In genomic region chr7:6644728-6645127, GRCh38 we compare ENCODE assay signal across 24 cellular contexts. TPM values are rescaled to one million over a fixed set of nuclear protein-coding genes. Genes with fewer than 3 reads are reported as not detected.
DNase-seq lines count a peak whose midpoint lies in the region; ATAC-seq and TF ChIP-seq lines count a peak whose summit lies in the region.
"Had no signal": no experiment of that assay in that cellular context is flagged by ENCODE, and none has a peak within 500 bp of the region (broad histone marks: within the 10 kb centered on the region; RNA-seq: fewer than 3 reads in every experiment).

No MANE protein-coding gene starts in this region.

- H3K36me3 Mint-ChIP-seq in H9 (ENCODE audit: insufficient read depth in 1 of 3, low read depth in 3 of 3): peaks cover 0 to 37% (median 11%) of the 10 kb centered on the region in 3 experiments; a peak in 4 of 7 replicates
- peaks cover 56% of the 10 kb centered on the region for H3K36me3 Mint-ChIP-seq in activated CD4-positive, alpha-beta T cell treated with anti-CD3 and anti-CD28 coated beads for 36 hours (ENCODE audit: low read depth)

- H3K4ac ChIP-seq in H9 (ENCODE audit: low read depth, low read length) (no peak overlapping the region), mesenchymal stem cell (ENCODE audit: low read depth in 1 of 2, low read length in 2 of 2) (no peak overlapping the region)

- no peak overlapping the region for H3K14ac ChIP-seq in H9 (ENCODE audit: insufficient read depth, low read length)
- no peak overlapping the region for H3K14ac ChIP-seq in mesenchymal stem cell (ENCODE audit: low read length in 2 of 2)

- no peak overlapping the region for H3K18ac ChIP-seq in H9 (ENCODE audit: insufficient read length, low read depth, low read length)
- H3K18ac ChIP-seq in mesenchymal stem cell (ENCODE audit: low read depth in 1 of 2, low read length in 2 of 2): no peak overlapping the region

- CTCF ChIA-PET in activated CD4-positive, alpha-beta T cell treated with anti-CD3 and anti-CD28 coated beads for 36 hours (lab: Charles Lee): no interaction called here

- no peak for TF ChIP-seq CTCF in H9 (conservative IDR thresholded peaks at IDR 0.05)

- no peaks in the 10 kb centered on the region for H3K79me1 ChIP-seq in H9 (ENCODE audit: insufficient read depth, low read depth, low read length, poor library complexity, severe bottlenecking)
- H3K79me1 ChIP-seq in mesenchymal stem cell (replicated peaks; ENCODE audit: low read length, poor library complexity, severe bottlenecking): peaks cover 73% of the 10 kb centered on the region

- H2AFZ ChIP-seq in H9 (ENCODE audit: low read length) (no peak overlapping the region), mesenchymal stem cell (ENCODE audit: low read depth, low read length) (no peak overlapping the region)

- ATAC-seq in activated CD4-positive, alpha-beta T cell treated with anti-CD3 and anti-CD28 coated beads for 36 hours: no peak
- ATAC-seq in HG03025 (IDR thresholded peaks at IDR 0.05; ENCODE audit: low FRiP score, unreplicated experiment): no peak
- ATAC-seq: GM12878 had no signal

- H3K4me3 Mint-ChIP-seq in H9: no peak overlapping the region
- H3K4me3 Mint-ChIP-seq in activated CD4-positive, alpha-beta T cell treated with anti-CD3 and anti-CD28 coated beads for 36 hours: no peak overlapping the region
- H3K4me3 Mint-ChIP-seq: CD14-positive monocyte; CD4-positive, alpha-beta memory T cell; CD4-positive, CD25-positive, alpha-beta regulatory T cell; CD8-positive, alpha-beta memory T cell had no signal

- no peaks in the 10 kb centered on the region for H3K79me2 ChIP-seq in H9 (ENCODE audit: insufficient read depth, low read length)

- no peaks in the 10 kb centered on the region for H4K20me1 ChIP-seq in H9 (ENCODE audit: control insufficient read depth, insufficient read depth, insufficient read length)

- no peaks in the 10 kb centered on the region for H3K4me1 ChIP-seq in H9 (ENCODE audit: insufficient read depth, low read length)
- H3K4me1 ChIP-seq in mesenchymal stem cell (ENCODE audit: control insufficient read depth, insufficient read depth, low read depth, low read length): peaks cover 2% of the 10 kb centered on the region
- H3K4me1 ChIP-seq: BE2C had no signal

- H3K27me3 Mint-ChIP-seq in H9 (ENCODE audit: low read depth): no peaks in the 10 kb centered on the region
- H3K27me3 Mint-ChIP-seq in activated CD4-positive, alpha-beta T cell treated with anti-CD3 and anti-CD28 coated beads for 36 hours: no peaks in the 10 kb centered on the region
- H3K27me3 Mint-ChIP-seq: CD4-positive, alpha-beta memory T cell; CD4-positive, CD25-positive, alpha-beta regulatory T cell; CD8-positive, alpha-beta memory T cell had no signal

- H2BK20ac ChIP-seq in H9 (ENCODE audit: low read depth, low read length, poor library complexity, severe bottlenecking): no peak overlapping the region

- H3K4me2 ChIP-seq in H9 (ENCODE audit: insufficient read depth, insufficient read length, low read length): no peak overlapping the region
- no peak overlapping the region for H3K4me2 ChIP-seq in mesenchymal stem cell (ENCODE audit: low read length, poor library complexity, severe bottlenecking)
- H3K4me2 ChIP-seq: BLaER1 had no signal

- no peak overlapping the region for H3K27ac Mint-ChIP-seq in H9
- no peak overlapping the region for H3K27ac Mint-ChIP-seq in activated CD4-positive, alpha-beta T cell treated with anti-CD3 and anti-CD28 coated beads for 36 hours
- H3K27ac Mint-ChIP-seq: CD4-positive, alpha-beta memory T cell; CD4-positive, CD25-positive, alpha-beta regulatory T cell had no signal

- H3K23me2 ChIP-seq in H9 (ENCODE audit: insufficient read length, low read depth, low read length, poor library complexity, severe bottlenecking): no peaks in the 10 kb centered on the region

- peak; percentile 17 for DNase-seq in H7
- peak; percentile 19 for DNase-seq in H9
- no peak for DNase-seq in mesenchymal stem cell
- no peak for DNase-seq in activated CD4-positive, alpha-beta T cell treated with anti-CD3 and anti-CD28 coated beads for 36 hours
- DNase-seq in RKO (ENCODE audit: low spot score): no peak
- DNase-seq: 8988T; ACHN; BE2C; C1 segment of cervical spinal cord; CD4-positive, alpha-beta memory T cell; CD4-positive, CD25-positive, alpha-beta regulatory T cell; CD8-positive, alpha-beta memory T cell; COR-L47; DMS 273 treated with DMSO at 0.1 percent for 48 hours; DMS153; DMS53; DMS79; DND-41; EL; GDM1 had no signal

- WGBS in H9 (ENCODE audit: extremely low coverage, insufficient read length, low lambda C conversion rate): no CpG with 5 or more reads among the region's 10 CpGs
- WGBS in mesenchymal stem cell: over 99% methylated on average over 9 of the region's 10 CpGs

- no peak overlapping the region for H4K5ac ChIP-seq in H9 (ENCODE audit: insufficient read length, low read depth, low read length)

- H3K4me3 ChIP-seq in H7 (ENCODE audit: insufficient read depth, low read depth, low read length) (no peak overlapping the region), mesenchymal stem cell (ENCODE audit: insufficient read depth in 1 of 2, low read depth in 1 of 2, low read length in 2 of 2) (no peak overlapping the region)
- H3K4me3 ChIP-seq: BLaER1, GM12878 had no signal

- no peak overlapping the region for H3K56ac ChIP-seq in H9 (ENCODE audit: insufficient read length, low read depth, low read length)

- no peak overlapping the region for H2BK120ac ChIP-seq in H9 (ENCODE audit: low read depth, low read length, poor library complexity, severe bottlenecking)
- H2BK120ac ChIP-seq in mesenchymal stem cell (ENCODE audit: low read depth, low read length): no peak overlapping the region

- no peaks in the 10 kb centered on the region for H3K9me3 Mint-ChIP-seq in H9
- no peaks in the 10 kb centered on the region for H3K9me3 Mint-ChIP-seq in activated CD4-positive, alpha-beta T cell treated with anti-CD3 and anti-CD28 coated beads for 36 hours (ENCODE audit: low read depth)
- H3K9me3 Mint-ChIP-seq: CD4-positive, alpha-beta memory T cell; CD4-positive, CD25-positive, alpha-beta regulatory T cell; CD8-positive, alpha-beta memory T cell had no signal

- H3K36me3 ChIP-seq in H7 (replicated peaks; ENCODE audit: control insufficient read depth, insufficient read depth, low read length): peaks cover 2% of the 10 kb centered on the region
- H3K36me3 ChIP-seq in mesenchymal stem cell (ENCODE audit: control insufficient read depth in 1 of 2, insufficient read depth in 2 of 2, low read depth in 1 of 2, low read length in 2 of 2): peaks cover 83 to 98% of the 10 kb centered on the region in 2 experiments

- H2BK15ac ChIP-seq in H9 (ENCODE audit: low read depth, low read length) (no peak overlapping the region), mesenchymal stem cell (ENCODE audit: low read depth, poor library complexity, severe bottlenecking) (no peak overlapping the region)

- intact Hi-C loops in activated CD4-positive, alpha-beta T cell treated with anti-CD3 and anti-CD28 coated beads for 36 hours (cut with DNase I, micrococcal nuclease): no loop called here

- H3K9me3 ChIP-seq in H9 (ENCODE audit: control insufficient read depth, low read depth, low read length): no peaks in the 10 kb centered on the region
- no peaks in the 10 kb centered on the region for H3K9me3 ChIP-seq in mesenchymal stem cell (ENCODE audit: control insufficient read depth, low read length)
- H3K9me3 ChIP-seq: BE2C had no signal

- H2AK5ac ChIP-seq in H9 (ENCODE audit: insufficient read length, low read length) (no peak overlapping the region), mesenchymal stem cell (ENCODE audit: low read length, severe bottlenecking) (no peak overlapping the region)

- H3K27me3 ChIP-seq in H7 (ENCODE audit: control insufficient read depth, insufficient read depth, low read length) (no peaks in the 10 kb centered on the region), H9 (ENCODE audit: insufficient read depth, low read length) (no peaks in the 10 kb centered on the region), mesenchymal stem cell (ENCODE audit: control insufficient read depth in 1 of 2, insufficient read depth in 1 of 2, low read length in 2 of 2) (no peaks in the 10 kb centered on the region)
- H3K27me3 ChIP-seq: BE2C, BLaER1 had no signal

- no peak overlapping the region for H2BK5ac ChIP-seq in H9 (ENCODE audit: insufficient read length, low read length)
- H2BK5ac ChIP-seq in mesenchymal stem cell (ENCODE audit: low read depth, low read length, poor library complexity, severe bottlenecking): no peak overlapping the region

- H2BK12ac ChIP-seq in H9 (ENCODE audit: insufficient read length, low read depth, low read length) (no peak overlapping the region), mesenchymal stem cell (ENCODE audit: low read length in 2 of 2) (no peak overlapping the region)

- H4K91ac ChIP-seq in H9 (ENCODE audit: insufficient read length, low read depth, low read length) (no peak overlapping the region), mesenchymal stem cell (ENCODE audit: low read length) (peak overlapping the region; percentile 32)

- H4K8ac ChIP-seq in H9 (replicated peaks; ENCODE audit: insufficient read length, low read depth, low read length): no peak overlapping the region
- no peak overlapping the region for H4K8ac ChIP-seq in mesenchymal stem cell (ENCODE audit: low read length)

- H3K27ac ChIP-seq in H9 (ENCODE audit: insufficient read length, low read depth, low read length): no peak overlapping the region
- no peak overlapping the region for H3K27ac ChIP-seq in mesenchymal stem cell (ENCODE audit: low read length, poor library complexity, severe bottlenecking)
- H3K27ac ChIP-seq: BLaER1 had no signal

- H3K4me1 Mint-ChIP-seq in H9: peaks cover 6 to 8% of the 10 kb centered on the region in 2 experiments
- H3K4me1 Mint-ChIP-seq in activated CD4-positive, alpha-beta T cell treated with anti-CD3 and anti-CD28 coated beads for 36 hours: peaks cover 6% of the 10 kb centered on the region

- POLR2A ChIA-PET in activated CD4-positive, alpha-beta T cell treated with anti-CD3 and anti-CD28 coated beads for 36 hours (lab: Charles Lee): no interaction called here

- H3K23ac ChIP-seq in H9 (ENCODE audit: insufficient read length, low read depth, low read length): no peak overlapping the region
- no peak overlapping the region for H3K23ac ChIP-seq in mesenchymal stem cell (ENCODE audit: low read length in 2 of 2)

- H3K9ac ChIP-seq in H9 (ENCODE audit: extremely low read depth, insufficient read length, low read length): no peak overlapping the region
- no peak overlapping the region for H3K9ac ChIP-seq in mesenchymal stem cell (ENCODE audit: low read length)
- H3K9ac ChIP-seq: BLaER1 had no signal

- H3T11ph ChIP-seq in H9 (ENCODE audit: low read length): no peak overlapping the region

RNA-seq across cellular contexts. Expression of gene ZNF316, which starts 7.6 kb away (rescaled TPM):
- total RNA-seq in H7 (2014; rRNA removed; shearing (Covaris generic)): 7.6 and 10.0 TPM in 2 replicates
- 22.2 and 23.4 TPM in 2 replicates for total RNA-seq in H9 (2021)
- 6.9 TPM for polyA plus RNA-seq in mesenchymal stem cell (2013, experiment 1 of 2)
- polyA plus RNA-seq in mesenchymal stem cell (2013, experiment 2 of 2): 6.4 TPM
- 10 to 100 TPM; 15.7 to 20.8 TPM for total RNA-seq in activated CD4-positive, alpha-beta T cell treated with anti-CD3 and anti-CD28 coated beads for 36 hours

RNA-seq across cellular contexts. Expression of gene ZNF853, which starts 29.3 kb away (rescaled TPM):
- total RNA-seq in H7 (2014; rRNA removed; shearing (Covaris generic)): 6.4 and 6.5 TPM in 2 replicates
- 9.3 and 9.6 TPM in 2 replicates for total RNA-seq in H9 (2021)
- 1.0 TPM for polyA plus RNA-seq in mesenchymal stem cell (2013, experiment 1 of 2)
- polyA plus RNA-seq in mesenchymal stem cell (2013, experiment 2 of 2): 1.00 TPM
- total RNA-seq in activated CD4-positive, alpha-beta T cell treated with anti-CD3 and anti-CD28 coated beads for 36 hours: 1 to 10 TPM; 1.2 to 1.3 TPM
- polyA plus RNA-seq: CD14-positive monocyte had no signal

RNA-seq across cellular contexts. Expression of gene INTS15, which starts 54.9 kb away (rescaled TPM):
- 24.7 and 30.7 TPM in 2 replicates for total RNA-seq in H7 (2014; rRNA removed; shearing (Covaris generic))
- 41.9 and 42.9 TPM in 2 replicates for total RNA-seq in H9 (2021)
- 15.4 TPM for polyA plus RNA-seq in mesenchymal stem cell (2013, experiment 1 of 2)
- 15.4 TPM for polyA plus RNA-seq in mesenchymal stem cell (2013, experiment 2 of 2)
- total RNA-seq in activated CD4-positive, alpha-beta T cell treated with anti-CD3 and anti-CD28 coated beads for 36 hours: 10 to 100 TPM; 27.8 to 31.8 TPM

Comparison
In these comparisons a context has a peak if more than half of its experiments do, and no peak if none do; other contexts are left out.
1. DNase-seq: peak in H7 (single experiment) and H9 (single experiment); none in mesenchymal stem cell (single experiment), activated CD4-positive, alpha-beta T cell treated with anti-CD3 and anti-CD28 coated beads for 36 hours (single experiment) and RKO (single experiment).